In genomic region chr7:155869784-155870076, GRCh38 we compare ENCODE assay signal across 28 cellular contexts. TPM values are rescaled to one million over a fixed set of nuclear protein-coding genes. Genes with fewer than 3 reads are reported as not detected.
"Had no signal": no experiment of that assay in that cellular context is flagged by ENCODE, and none has a peak within 500 bp of the region (broad histone marks: within the 10 kb centered on the region; RNA-seq: fewer than 3 reads in every experiment).

No MANE protein-coding gene starts in this region.

- H3K36me3 ChIP-seq: esophagus muscularis mucosa, left ventricle myocardium inferior, neutrophil, right lobe of liver had no signal

- H3K36me3 Mint-ChIP-seq: activated naive CD8-positive, alpha-beta T cell treated with anti-CD3 and anti-CD28 coated beads, Interleukin-2, amount 10 ng/mL, durations not matched to agents 7 days and 5 days; immature natural killer cell; mesothelial cell of epicardium; naive thymus-derived CD8-positive, alpha-beta T cell; stimulated activated naive B cell treated with anti-CD40 and anti-IgM and Interleukin-4, amounts not matched to agents 10 μg/mL and 1 μg/mL and 100 μg/mL, for 72 hours had no signal

- H3K27ac ChIP-seq: esophagus muscularis mucosa, hepatocyte, left ventricle myocardium inferior, neutrophil, right lobe of liver had no signal

- H3K27me3 ChIP-seq: hepatocyte, right lobe of liver had no signal

- H3K4me1 ChIP-seq: esophagus muscularis mucosa, left ventricle myocardium inferior had no signal

- H3K4me3 Mint-ChIP-seq: activated B cell treated with CpG ODN at 0.5 μM for 24 hours; activated naive CD4-positive, alpha-beta T cell treated with anti-CD3 and anti-CD28 coated beads for 36 hours; activated naive CD8-positive, alpha-beta T cell treated with anti-CD3 and anti-CD28 coated beads, Interleukin-2, amount 10 ng/mL, durations not matched to agents 7 days and 5 days; activated T-cell treated with anti-CD3 and anti-CD28 coated beads, Interleukin-2, amount 50 U/mL, for 24 hours; activated T-helper 17 cell treated with anti-CD3 and anti-CD28 coated beads, Interleukin-2, amount 50 U/mL, for 72 hours; effector memory CD8-positive, alpha-beta T cell; immature natural killer cell; mesothelial cell of epicardium; naive thymus-derived CD8-positive, alpha-beta T cell; stimulated activated naive B cell treated with anti-CD40 and anti-IgM and Interleukin-4, amounts not matched to agents 10 μg/mL and 1 μg/mL and 100 μg/mL, for 72 hours; T-helper 1 cell treated with Interleukin-12 subunit alpha and Interleukin-12 subunit beta and Interleukin-4 antibody, amounts not matched to agents 30 μg/mL and 1 μg/mL, for 36 hours had no signal

- H3K9me3 ChIP-seq: esophagus muscularis mucosa, neutrophil, right lobe of liver had no signal

- DNase-seq: activated B cell treated with CpG ODN at 0.5 μM for 24 hours; activated CD4-positive, alpha-beta T cell treated with anti-CD3 and anti-CD28 coated beads for 4 hours; activated CD4-positive, alpha-beta T cell treated with anti-CD3 and anti-CD28 coated beads, Interleukin-2, amount 50 U/mL, for 48 hours; activated naive CD4-positive, alpha-beta T cell treated with anti-CD3 and anti-CD28 coated beads for 36 hours; activated naive CD8-positive, alpha-beta T cell treated with anti-CD3 and anti-CD28 coated beads, Interleukin-2, amount 10 ng/mL, durations not matched to agents 7 days and 5 days; activated T-cell treated with anti-CD3 and anti-CD28 coated beads, Interleukin-2, amount 50 U/mL, for 24 hours; amniotic stem cell; dermis blood vessel endothelial cell; effector memory CD8-positive, alpha-beta T cell; glutamatergic neuron; immature natural killer cell; kidney glomerular epithelial cell; left ventricle myocardium inferior; naive thymus-derived CD8-positive, alpha-beta T cell; small intestine; stimulated activated CD4-positive, alpha-beta T cell treated with anti-CD3 and anti-CD28 coated beads, Interleukin-15, amount 100 ng/mL, for 24 hours; stimulated activated CD4-positive, alpha-beta T cell treated with anti-CD3 and anti-CD28 coated beads, Interleukin-2, amount 100 ng/mL, for 48 hours; stimulated activated CD8-positive, alpha-beta memory T cell treated with anti-CD3 and anti-CD28 coated beads, Interleukin-4, amount 100 ng/mL, for 48 hours; stimulated activated naive B cell treated with anti-CD40 and anti-IgM and Interleukin-4, amounts not matched to agents 10 μg/mL and 1 μg/mL and 100 μg/mL, for 72 hours had no signal

- H3K4me3 ChIP-seq: esophagus muscularis mucosa, hepatocyte, left ventricle myocardium inferior, right lobe of liver had no signal

- H3K27ac Mint-ChIP-seq: activated B cell treated with CpG ODN at 0.5 μM for 24 hours; activated naive CD4-positive, alpha-beta T cell treated with anti-CD3 and anti-CD28 coated beads for 36 hours; activated naive CD8-positive, alpha-beta T cell treated with anti-CD3 and anti-CD28 coated beads, Interleukin-2, amount 10 ng/mL, durations not matched to agents 7 days and 5 days; activated T-cell treated with anti-CD3 and anti-CD28 coated beads, Interleukin-2, amount 50 U/mL, for 24 hours; activated T-helper 17 cell treated with anti-CD3 and anti-CD28 coated beads, Interleukin-2, amount 50 U/mL, for 72 hours; effector memory CD8-positive, alpha-beta T cell; immature natural killer cell; mesothelial cell of epicardium; naive thymus-derived CD8-positive, alpha-beta T cell; stimulated activated naive B cell treated with anti-CD40 and anti-IgM and Interleukin-4, amounts not matched to agents 10 μg/mL and 1 μg/mL and 100 μg/mL, for 72 hours; T-helper 1 cell treated with Interleukin-12 subunit alpha and Interleukin-12 subunit beta and Interleukin-4 antibody, amounts not matched to agents 30 μg/mL and 1 μg/mL, for 36 hours had no signal

- ATAC-seq: activated T-helper 17 cell treated with anti-CD3 and anti-CD28 coated beads, Interleukin-2, amount 50 U/mL, for 72 hours; effector memory CD8-positive, alpha-beta T cell; naive thymus-derived CD8-positive, alpha-beta T cell; right lobe of liver; stimulated activated naive B cell treated with anti-CD40 and anti-IgM and Interleukin-4, amounts not matched to agents 10 μg/mL and 1 μg/mL and 100 μg/mL, for 72 hours had no signal

- H3K9me3 Mint-ChIP-seq: activated B cell treated with CpG ODN at 0.5 μM for 24 hours; activated naive CD4-positive, alpha-beta T cell treated with anti-CD3 and anti-CD28 coated beads for 36 hours; activated T-cell treated with anti-CD3 and anti-CD28 coated beads, Interleukin-2, amount 50 U/mL, for 24 hours; activated T-helper 17 cell treated with anti-CD3 and anti-CD28 coated beads, Interleukin-2, amount 50 U/mL, for 72 hours; effector memory CD8-positive, alpha-beta T cell; immature natural killer cell; T-helper 1 cell treated with Interleukin-12 subunit alpha and Interleukin-12 subunit beta and Interleukin-4 antibody, amounts not matched to agents 30 μg/mL and 1 μg/mL, for 36 hours had no signal

- H3K4me1 Mint-ChIP-seq: activated B cell treated with CpG ODN at 0.5 μM for 24 hours; activated naive CD8-positive, alpha-beta T cell treated with anti-CD3 and anti-CD28 coated beads, Interleukin-2, amount 10 ng/mL, durations not matched to agents 7 days and 5 days; activated T-helper 17 cell treated with anti-CD3 and anti-CD28 coated beads, Interleukin-2, amount 50 U/mL, for 72 hours; immature natural killer cell; mesothelial cell of epicardium; stimulated activated naive B cell treated with anti-CD40 and anti-IgM and Interleukin-4, amounts not matched to agents 10 μg/mL and 1 μg/mL and 100 μg/mL, for 72 hours had no signal

RNA-seq across cellular contexts. Expression of gene SHH, which starts 57.5 kb away (rescaled TPM):
- total RNA-seq: activated B cell treated with CpG ODN at 0.5 μM for 24 hours; activated naive CD4-positive, alpha-beta T cell treated with anti-CD3 and anti-CD28 coated beads for 36 hours; activated naive CD8-positive, alpha-beta T cell treated with anti-CD3 and anti-CD28 coated beads, Interleukin-2, amount 10 ng/mL, durations not matched to agents 7 days and 5 days; activated T-helper 17 cell treated with anti-CD3 and anti-CD28 coated beads, Interleukin-2, amount 50 U/mL, for 72 hours; bronchial epithelial cell; chondrocyte; dermis blood vessel endothelial cell; esophagus muscularis mucosa; left ventricle myocardium inferior; naive thymus-derived CD8-positive, alpha-beta T cell had no signal
- polyA plus RNA-seq: immature natural killer cell had no signal
